In genomic region chr12:118589162-118589561, GRCh38 we compare ENCODE assay signal across 31 cellular contexts.
"Had no signal": no experiment of that assay in that cellular context is flagged by ENCODE, and none has a peak within 500 bp of the region (broad histone marks: within the 10 kb centered on the region; RNA-seq: fewer than 3 reads in every experiment).

No MANE protein-coding gene starts in this region.

- H3K4me1 ChIP-seq: ascending aorta, breast epithelium, colonic mucosa, esophagus muscularis mucosa, foreskin keratinocyte, gastrocnemius medialis, heart left ventricle had no signal

- H3K27ac ChIP-seq: ascending aorta, breast epithelium, cardiac muscle cell, colonic mucosa, dorsolateral prefrontal cortex, esophagus muscularis mucosa, foreskin keratinocyte, gastrocnemius medialis, heart left ventricle had no signal

- H3K27me3 ChIP-seq: ascending aorta, cardiac muscle cell, colonic mucosa, foreskin keratinocyte, gastrocnemius medialis had no signal

- DNase-seq: activated CD4-positive, alpha-beta memory T cell treated with anti-CD3 and anti-CD28 coated beads for 36 hours; activated CD4-positive, alpha-beta T cell treated with anti-CD3 and anti-CD28 coated beads for 36 hours; activated CD4-positive, alpha-beta T cell treated with anti-CD3 and anti-CD28 coated beads, Interleukin-2, amount 10 ng/mL, durations not matched to agents 24 days and 14 days; activated CD4-positive, CD25-positive, alpha-beta regulatory T cell; activated CD4-positive, CD25-positive, alpha-beta regulatory T cell treated with anti-CD3 and anti-CD28 coated beads, Interleukin-2, amount 50 U/mL, for 72 hours; activated CD8-positive, alpha-beta memory T cell treated with anti-CD3 and anti-CD28 coated beads, Interleukin-2, amount 10 ng/mL, durations not matched to agents 7 days and 5 days; activated CD8-positive, alpha-beta memory T cell treated with anti-CD3 and anti-CD28 coated beads, Interleukin-2, amount 50 U/mL, for 4 hours; activated CD8-positive, alpha-beta T cell treated with anti-CD3 and anti-CD28 coated beads, Interleukin-2, amount 10 ng/mL, durations not matched to agents 7 days and 5 days; activated gamma-delta T cell; activated naive CD4-positive, alpha-beta T cell; activated naive CD4-positive, alpha-beta T cell treated with anti-CD3 and anti-CD28 coated beads, Interleukin-2, amount 10 ng/mL, durations not matched to agents 7 days and 5 days; activated naive CD8-positive, alpha-beta T cell treated with anti-CD3 and anti-CD28 coated beads, Interleukin-2, amount 10 ng/mL, durations not matched to agents 7 days and 5 days; activated T-cell treated with anti-CD3 and anti-CD28 coated beads, Interleukin-2, amount 50 U/mL, for 24 hours; activated T-cell treated with anti-CD3 and anti-CD28 coated beads, Interleukin-2, amount 50 U/mL, for 72 hours; central memory CD4-positive, alpha-beta T cell; cerebellar nuclear complex; colonic mucosa; dorsolateral prefrontal cortex; effector memory CD4-positive, alpha-beta T cell; endodermal cell; erythroblast; foreskin keratinocyte; gastrocnemius medialis; glutamatergic neuron; heart left ventricle; T-helper 17 cell; T1000 had no signal

- H3K36me3 ChIP-seq: ascending aorta, breast epithelium, cardiac muscle cell, colonic mucosa, esophagus muscularis mucosa, gastrocnemius medialis, heart left ventricle had no signal

- H3K9me3 ChIP-seq: ascending aorta, colonic mucosa, gastrocnemius medialis had no signal

- H3K4me3 ChIP-seq: ascending aorta, breast epithelium, cardiac muscle cell, colonic mucosa, dorsolateral prefrontal cortex, esophagus muscularis mucosa, gastrocnemius medialis, heart left ventricle had no signal
